18 cellular contexts compared by ENCODE assay signal in the genomic region with DNA sequence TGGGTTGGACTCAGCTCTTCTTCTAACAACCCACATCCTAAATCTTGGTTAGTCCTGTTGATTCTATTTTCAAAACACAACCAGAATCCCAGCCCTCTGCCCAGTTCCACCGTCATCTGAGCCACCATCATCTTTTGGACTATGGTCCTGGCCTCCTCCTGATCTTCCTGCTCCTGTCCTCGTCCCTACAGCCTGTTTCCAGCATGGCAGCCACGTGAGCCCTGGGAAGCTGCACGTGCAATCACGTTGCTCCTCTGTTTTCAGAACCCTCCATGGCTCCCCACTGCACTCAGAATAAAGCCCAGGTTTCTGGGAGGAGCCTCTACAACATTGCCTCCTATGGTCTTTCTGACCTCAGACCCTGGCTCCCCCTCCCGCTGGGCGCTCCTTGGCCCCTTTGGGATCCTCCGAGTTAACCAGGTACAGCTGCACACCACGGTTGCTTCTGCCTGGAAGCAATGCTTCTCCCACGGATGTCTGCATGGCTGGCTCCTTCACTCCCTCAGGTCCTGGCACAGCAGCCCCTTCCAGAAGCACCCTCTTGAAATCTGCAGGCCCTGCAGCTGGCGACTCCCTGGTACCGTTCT.
"Had no signal": no experiment of that assay in that cellular context is flagged by ENCODE, and none has a peak within 500 bp of the region (broad histone marks: within the 10 kb centered on the region; RNA-seq: fewer than 3 reads in every experiment).

No MANE protein-coding gene starts in this region.

- H3K9me3 ChIP-seq: gastroesophageal sphincter, suprapubic skin, upper lobe of right lung had no signal

- H3K36me3 ChIP-seq: suprapubic skin, upper lobe of right lung had no signal

- H3K27me3 ChIP-seq: dorsolateral prefrontal cortex, gastroesophageal sphincter, suprapubic skin, upper lobe of right lung had no signal

- H3K9me3 Mint-ChIP-seq: activated T-cell treated with anti-CD3 and anti-CD28 coated beads, Interleukin-2, amount 50 U/mL, for 4 hours; naive thymus-derived CD8-positive, alpha-beta T cell; stimulated activated naive CD8-positive, alpha-beta T cell treated with anti-CD3 and anti-CD28 coated beads, Interleukin-15, Interleukin-2, amounts not matched to agents 100 ng/mL and 50 ng/mL, for 24 hours had no signal

- H3K4me3 ChIP-seq: dorsolateral prefrontal cortex, gastroesophageal sphincter, SK-N-MC, skin epidermis, suprapubic skin, upper lobe of right lung had no signal

- H3K36me3 Mint-ChIP-seq: activated naive CD8-positive, alpha-beta T cell; naive thymus-derived CD8-positive, alpha-beta T cell had no signal

- H3K27me3 Mint-ChIP-seq: activated naive CD8-positive, alpha-beta T cell; naive thymus-derived CD8-positive, alpha-beta T cell; stimulated activated naive CD8-positive, alpha-beta T cell treated with anti-CD3 and anti-CD28 coated beads, Interleukin-15, Interleukin-2, amounts not matched to agents 100 ng/mL and 50 ng/mL, for 24 hours had no signal

- DNase-seq: activated CD4-positive, alpha-beta T cell treated with anti-CD3 and anti-CD28 coated beads, Interleukin-2, amount 50 U/mL, for 48 hours; activated CD4-positive, CD25-positive, alpha-beta regulatory T cell treated with anti-CD3 and anti-CD28 coated beads, Interleukin-2, amount 50 U/mL, for 72 hours; activated effector memory CD4-positive, alpha-beta T cell treated with anti-CD3 and anti-CD28 coated beads, Interleukin-2, amount 50 U/mL, for 16 hours; activated T-cell treated with anti-CD3 and anti-CD28 coated beads, Interleukin-2, amount 50 U/mL, for 4 hours; dorsolateral prefrontal cortex; islet precursor cell; stimulated activated CD4-positive, alpha-beta T cell treated with anti-CD3 and anti-CD28 coated beads, Interleukin-4, amount 100 ng/mL, for 4 hours; stimulated activated CD8-positive, alpha-beta memory T cell treated with anti-CD3 and anti-CD28 coated beads, Interleukin-4, amount 100 ng/mL, for 48 hours; T1000; upper lobe of right lung had no signal

- H3K4me3 Mint-ChIP-seq: activated naive CD8-positive, alpha-beta T cell; activated T-cell treated with anti-CD3 and anti-CD28 coated beads, Interleukin-2, amount 50 U/mL, for 4 hours; naive thymus-derived CD8-positive, alpha-beta T cell; stimulated activated naive CD8-positive, alpha-beta T cell treated with anti-CD3 and anti-CD28 coated beads, Interleukin-15, Interleukin-2, amounts not matched to agents 100 ng/mL and 50 ng/mL, for 24 hours had no signal

- ATAC-seq: activated T-cell treated with anti-CD3 and anti-CD28 coated beads, Interleukin-2, amount 50 U/mL, for 4 hours; gastroesophageal sphincter; left lobe of liver; naive thymus-derived CD8-positive, alpha-beta T cell; upper lobe of right lung had no signal

- H3K27ac Mint-ChIP-seq: activated naive CD8-positive, alpha-beta T cell; stimulated activated naive CD8-positive, alpha-beta T cell treated with anti-CD3 and anti-CD28 coated beads, Interleukin-15, Interleukin-2, amounts not matched to agents 100 ng/mL and 50 ng/mL, for 24 hours had no signal

- H3K27ac ChIP-seq: dorsolateral prefrontal cortex, gastroesophageal sphincter, SK-N-MC, skin epidermis, suprapubic skin, upper lobe of right lung had no signal
